Comparison of ENCODE assay signal across 10 cellular contexts in the genomic region with DNA sequence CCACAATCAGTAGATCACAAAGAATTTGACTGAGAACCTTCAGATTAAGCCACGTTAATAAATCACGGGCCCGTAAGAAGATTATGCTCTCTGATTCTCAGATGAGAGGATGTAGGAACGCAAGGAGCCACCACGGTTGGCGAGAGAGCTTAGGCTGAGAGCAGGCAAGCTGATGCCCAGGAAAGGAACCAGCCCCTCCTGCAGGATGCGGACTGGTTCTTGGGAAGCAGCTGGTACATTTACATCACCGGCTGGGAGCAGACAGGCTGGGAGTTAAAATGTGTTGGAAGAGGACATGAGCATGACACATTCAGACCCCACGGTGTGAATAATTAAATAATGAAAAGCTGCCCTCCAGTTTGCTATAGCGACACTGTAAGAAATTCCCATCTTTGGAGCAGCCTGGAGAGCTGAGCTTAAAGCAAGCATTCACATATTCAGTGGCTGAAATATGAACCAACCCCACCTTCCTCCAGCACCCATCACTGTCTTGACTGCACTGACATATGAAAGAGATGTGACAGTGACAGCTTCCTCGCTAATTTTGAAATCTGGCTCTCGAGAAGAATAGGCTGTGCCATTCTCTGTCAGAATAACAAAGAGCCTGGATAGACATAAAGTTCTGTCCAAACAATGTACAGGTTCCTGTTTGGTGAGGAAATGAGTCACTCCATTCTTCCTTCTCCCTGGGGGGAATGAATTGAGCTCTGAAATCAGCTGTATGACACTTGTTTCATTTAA. TPM values are rescaled to one million over a fixed set of nuclear protein-coding genes. Genes with fewer than 3 reads are reported as not detected.
DNase-seq lines count a peak whose midpoint lies in the region; ATAC-seq and TF ChIP-seq lines count a peak whose summit lies in the region.
"Had no signal": no experiment of that assay in that cellular context is flagged by ENCODE, and none has a peak within 500 bp of the region (broad histone marks: within the 10 kb centered on the region; RNA-seq: fewer than 3 reads in every experiment).

No MANE protein-coding gene starts in this region.

- peaks cover 0 to 27% (median 14%) of the 10 kb centered on the region in 10 experiments; a peak in 13 of 20 replicates for H3K4me1 ChIP-seq in BLaER1 treated with 17β-estradiol and CSF1 and Interleukin-3, amounts not matched to agents 10 nM and 100 nM
- no peaks in the 10 kb centered on the region for H3K4me1 ChIP-seq in ovary (ENCODE audit: insufficient read depth)

- peak overlapping the region in 9 of 11 experiments; percentile 3 to 68 (median 35); a peak in 13 of 22 replicates for H3K4me2 ChIP-seq in BLaER1 treated with 17β-estradiol and CSF1 and Interleukin-3, amounts not matched to agents 10 nM and 100 nM
- H3K4me2 ChIP-seq: hepatocyte had no signal

- H3K9me3 ChIP-seq in BLaER1 treated with 17β-estradiol and CSF1 and Interleukin-3, amounts not matched to agents 10 nM and 100 nM (replicated peaks in 1 of 11), result no peaks in the 10 kb centered on the region; a peak in 1 of 22 replicates
- no peaks in the 10 kb centered on the region for H3K9me3 ChIP-seq in ovary

- H3K27me3 ChIP-seq in BLaER1 treated with 17β-estradiol and CSF1 and Interleukin-3, amounts not matched to agents 10 nM and 100 nM, result no peaks in the 10 kb centered on the region
- no peaks in the 10 kb centered on the region for H3K27me3 ChIP-seq in ovary
- H3K27me3 ChIP-seq: hepatocyte had no signal

- TF ChIP-seq POLR2A in ovary (IDR thresholded peaks at IDR 0.05), result no peak

- 88 to 92% (median 91%) methylated on average over 12 of the region's 12 CpGs for WGBS in ovary, 3 donors

- peak overlapping the region in 1 of 11 experiments; percentile 5; a peak in 1 of 22 replicates for H3K27ac ChIP-seq in BLaER1 treated with 17β-estradiol and CSF1 and Interleukin-3, amounts not matched to agents 10 nM and 100 nM
- H3K27ac ChIP-seq in ovary, result no peak overlapping the region
- H3K27ac ChIP-seq: hepatocyte had no signal

- DNase-seq in MV-4-11 (lab: John Stamatoyannopoulos, UW) (peak; percentile 59), T47D (ENCODE audit: low read depth in 1 of 2, low spot score in 1 of 2) (peak; percentile 19 to 47), left lobe of liver (ENCODE audit: low spot score) (no peak), germinal center (ENCODE audit: low spot score) (no peak), ovary (no peak), NCI-H2196 treated with DMSO at 0.1 percent for 48 hours (lab: John Stamatoyannopoulos, UW; ENCODE audit: unreplicated experiment) (no peak)
- DNase-seq: activated CD8-positive, alpha-beta T cell treated with anti-CD3 and anti-CD28 coated beads, Interleukin-2, amount 10 ng/mL, durations not matched to agents 7 days and 5 days had no signal

- TF ChIP-seq CTCF in ovary (IDR thresholded peaks at IDR 0.05), result no peak

- no peaks in the 10 kb centered on the region for H4K20me1 ChIP-seq in BLaER1 treated with 17β-estradiol and CSF1 and Interleukin-3, amounts not matched to agents 10 nM and 100 nM

- no peaks in the 10 kb centered on the region for H3K36me3 ChIP-seq in BLaER1 treated with 17β-estradiol and CSF1 and Interleukin-3, amounts not matched to agents 10 nM and 100 nM
- H3K36me3 ChIP-seq in ovary, result no peaks in the 10 kb centered on the region

- no peak for TF ChIP-seq EP300 in ovary (IDR thresholded peaks at IDR 0.05)

- H3K9ac ChIP-seq in BLaER1 treated with 17β-estradiol and CSF1 and Interleukin-3, amounts not matched to agents 10 nM and 100 nM, result no peak overlapping the region

- intact Hi-C loops in ovary (cut with DNase I), result no loop called here

- ATAC-seq in left lobe of liver, result peak; percentile 9
- no peak for ATAC-seq in HG03460 (IDR thresholded peaks at IDR 0.05; ENCODE audit: unreplicated experiment)
- ATAC-seq: activated CD8-positive, alpha-beta T cell treated with anti-CD3 and anti-CD28 coated beads, Interleukin-2, amount 10 ng/mL, durations not matched to agents 7 days and 5 days had no signal

- in situ Hi-C loops in T47D (cut with HindIII; ENCODE audit: low pct_unique_long_range_greater_than_20kb, low sequenced_read_pairs), result no loop called here

- no peak overlapping the region for H3K4me3 ChIP-seq in BLaER1 treated with 17β-estradiol and CSF1 and Interleukin-3, amounts not matched to agents 10 nM and 100 nM
- H3K4me3 ChIP-seq in ovary, result no peak overlapping the region
- H3K4me3 ChIP-seq: hepatocyte had no signal

RNA-seq across cellular contexts. Expression of a gene that starts 33.1 kb away (rescaled TPM):
- total RNA-seq in left lobe of liver (7.0 TPM), ovary (1 to 10 TPM in 4 of 7 donors, under 1 TPM in 3; 0.35 to 4.4 (median 1.5) TPM)
- polyA plus RNA-seq in ovary, result 1 to 10 TPM; 1.0 to 2.2 TPM
- total RNA-seq: activated CD8-positive, alpha-beta T cell treated with anti-CD3 and anti-CD28 coated beads, Interleukin-2, amount 10 ng/mL, durations not matched to agents 7 days and 5 days had no signal

Comparison
In these comparisons a context has a peak if more than half of its experiments do, and no peak if none do; other contexts are left out.
1. DNase-seq: peak in MV-4-11 (single experiment) and T47D (2 of 2); none in left lobe of liver (single experiment), germinal center (single experiment), ovary (0 of 5) and NCI-H2196 treated with DMSO at 0.1 percent for 48 hours (single experiment).